Comparison of ENCODE assay signal across 8 cellular contexts in the genomic region with DNA sequence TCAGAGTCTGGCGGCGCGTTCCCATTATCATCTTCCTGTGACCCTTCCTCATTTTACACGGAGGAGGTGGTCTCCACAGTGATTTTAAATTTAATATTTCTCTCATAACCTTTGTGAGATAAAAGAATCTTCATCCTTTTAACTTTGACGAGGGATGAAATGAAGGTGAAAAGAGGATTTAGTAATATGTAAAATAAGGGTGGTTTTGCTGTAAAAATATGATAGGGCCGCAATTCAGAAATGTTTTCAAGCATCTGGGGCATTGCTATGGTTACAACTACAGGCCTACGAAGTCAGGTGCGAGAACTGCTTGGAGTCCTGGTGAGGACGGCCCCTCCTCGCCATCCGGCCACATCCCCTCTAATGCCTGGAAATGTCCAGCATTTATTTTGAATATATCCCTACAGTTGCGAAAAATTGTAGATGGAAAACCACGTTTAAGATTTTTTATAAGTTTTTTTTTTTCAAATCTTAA. TPM values are rescaled to one million over a fixed set of nuclear protein-coding genes. Genes with fewer than 3 reads are reported as not detected.
DNase-seq lines count a peak whose midpoint lies in the region; ATAC-seq and TF ChIP-seq lines count a peak whose summit lies in the region.

No MANE protein-coding gene starts in this region.

- CTCF ChIA-PET in T-cell (lab: Charles Lee), result interaction anchor here (1.0 to 1.9 kb wide), 9 partner anchors 24 to 740 kb away, joined by 3 to 8 read pairs (median 5); a partner anchor contains a TSS

- no peaks in the 10 kb centered on the region for H3K27me3 ChIP-seq in esophagus squamous epithelium

- POLR2A ChIA-PET in T-cell (lab: Charles Lee), result interaction anchor here (0.6 to 2.0 kb wide), 11 partner anchors 16 to 944 kb away, joined by 3 to 47 read pairs (median 3); a partner anchor contains a TSS

- H3K4me3 Mint-ChIP-seq in T-cell, result peak overlapping the region; percentile 98 to 99 (median 99)
- H3K4me3 Mint-ChIP-seq in osteocyte (ENCODE audit: unreplicated experiment), result peak overlapping the region; percentile 93

- H3K27me3 Mint-ChIP-seq in T-cell (no peaks in the 10 kb centered on the region), osteocyte (ENCODE audit: unreplicated experiment) (no peaks in the 10 kb centered on the region)

- no peak for TF ChIP-seq POLR2A in esophagus squamous epithelium (IDR thresholded peaks at IDR 0.05)

- peak overlapping the region; percentile 70 to 94 (median 88) for H3K4me3 ChIP-seq in esophagus squamous epithelium

- peak in 2 of 6 experiments; percentile 0 to 1 for TF ChIP-seq CTCF in esophagus squamous epithelium (IDR thresholded peaks at IDR 0.05)
- no peak for TF ChIP-seq CTCF in osteocyte (IDR thresholded peaks at IDR 0.05)

- 20 to 25% methylated on average over 13 of the region's 13 CpGs for WGBS in esophagus squamous epithelium, 2 donors

- no peaks in the 10 kb centered on the region for H3K9me3 ChIP-seq in esophagus squamous epithelium

- DNase-seq in NCI-H345 (lab: John Stamatoyannopoulos, UW) (peak; percentile 31), NCI-H345 treated with DMSO at 0.1 percent for 48 hours (lab: John Stamatoyannopoulos, UW; ENCODE audit: unreplicated experiment) (no peak), T-cell (peak in 10 of 34 experiments; percentile 2 to 26 (median 14)), esophagus squamous epithelium (lab: John Stamatoyannopoulos, UW) (no peak), osteocyte (ENCODE audit: extremely low spot score, unreplicated experiment) (no peak), NCI-H2171 (lab: John Stamatoyannopoulos, UW) (no peak), hippocampal formation (lab: John Stamatoyannopoulos, UW) (no peak)

- no peak for ATAC-seq in T-cell (replicated peaks in 1 of 4)
- ATAC-seq in HG03354 (IDR thresholded peaks at IDR 0.05; ENCODE audit: poor library complexity, severe bottlenecking, unreplicated experiment), result no peak

- peaks cover 5 to 40% (median 14%) of the 10 kb centered on the region in 3 donors for H3K4me1 ChIP-seq in esophagus squamous epithelium

- H3K4me1 Mint-ChIP-seq in T-cell (peaks cover 32 to 37% (median 35%) of the 10 kb centered on the region in 3 donors), osteocyte (ENCODE audit: unreplicated experiment) (peaks cover 31% of the 10 kb centered on the region)

- H3K27ac Mint-ChIP-seq in T-cell (peak overlapping the region; percentile 98), osteocyte (ENCODE audit: unreplicated experiment) (peak overlapping the region; percentile 93)

- H3K27ac ChIP-seq in esophagus squamous epithelium, result peak overlapping the region; percentile 96 to 97 (median 96)

- H3K36me3 Mint-ChIP-seq in T-cell (peaks cover 10% of the 10 kb centered on the region), osteocyte (ENCODE audit: unreplicated experiment) (no peaks in the 10 kb centered on the region)

- intact Hi-C loops in esophagus squamous epithelium (cut with DNase I), result no loop called here

- H3K9me3 Mint-ChIP-seq in T-cell (no peaks in the 10 kb centered on the region), osteocyte (ENCODE audit: unreplicated experiment) (peaks cover 5% of the 10 kb centered on the region)

- no peaks in the 10 kb centered on the region for H3K36me3 ChIP-seq in esophagus squamous epithelium

RNA-seq across cellular contexts. Expression of a gene that starts 0.4 kb away (rescaled TPM):
- total RNA-seq in T-cell (10 to 100 TPM; 43.9 to 49.9 (median 45.1) TPM), esophagus squamous epithelium (10 to 100 TPM in 3 of 4 donors, 1 to 10 TPM in 1; 8.0 to 18.7 (median 10.6) TPM), osteocyte (15.2 and 17.0 TPM in 2 replicates)

RNA-seq across cellular contexts. Expression of a gene that starts 53.4 kb away (rescaled TPM):
- total RNA-seq in T-cell, result 10 to 100 TPM in 2 of 5 donors, 1 to 10 TPM in 3; 5.9 to 10.5 (median 9.2) TPM
- total RNA-seq in esophagus squamous epithelium, result 1 to 10 TPM; 3.6 to 9.5 (median 5.9) TPM
- total RNA-seq in osteocyte, result 25.8 and 30.4 TPM in 2 replicates

RNA-seq across cellular contexts. Expression of a gene that starts 58.8 kb away (rescaled TPM):
- total RNA-seq in T-cell (10 to 100 TPM; 25.6 to 45.9 (median 26.6) TPM), esophagus squamous epithelium (1 to 10 TPM; 1.1 to 5.7 (median 1.9) TPM), osteocyte (not detected in 2 replicates)
